Comparison of ENCODE assay signal across 15 cellular contexts in genomic region chr12:68109001-68109400, GRCh38. TPM values are rescaled to one million over a fixed set of nuclear protein-coding genes. Genes with fewer than 3 reads are reported as not detected.
A peak's percentile ranks its signal among the peaks of the same experiment; 100 is the strongest.
DNase-seq lines count a peak whose midpoint lies in the region; ATAC-seq lines count a peak whose summit lies in the region.
"Had no signal": no experiment of that assay in that cellular context is flagged by ENCODE, and none has a peak within 500 bp of the region (broad histone marks: within the 10 kb centered on the region; RNA-seq: fewer than 3 reads in every experiment).

No MANE protein-coding gene starts in this region.

- peak; percentile 53 for DNase-seq in activated CD4-positive, alpha-beta T cell treated with anti-CD3 and anti-CD28 coated beads, Interleukin-2, amount 10 ng/mL, durations not matched to agents 24 days and 14 days
- DNase-seq in activated CD4-positive, alpha-beta T cell treated with anti-CD3 and anti-CD28 coated beads, Interleukin-2, amount 10 ng/mL, durations not matched to agents 7 days and 5 days: no peak
- DNase-seq in Daoy (ENCODE audit: low read depth) (peak; percentile 9), M059J (ENCODE audit: low read depth) (peak; percentile 12)
- DNase-seq in stimulated activated effector memory CD8-positive, alpha-beta T cell treated with anti-CD3 and anti-CD28 coated beads, Interleukin-12 subunit alpha, Interleukin-12 subunit beta, amount 100 ng/mL, for 72 hours (ENCODE audit: low spot score in 2 of 2): no peak
- no peak for DNase-seq in stimulated activated CD4-positive, alpha-beta T cell treated with anti-CD3 and anti-CD28 coated beads, Interleukin-2, amount 100 ng/mL, for 48 hours
- no peak for DNase-seq in stimulated activated CD4-positive, alpha-beta T cell treated with anti-CD3 and anti-CD28 coated beads, Interleukin-15, amount 100 ng/mL, for 24 hours
- DNase-seq: Calu3; CD8-positive, alpha-beta T cell; GDM1; GM23248 had no signal

- H3K27me3 Mint-ChIP-seq in activated CD4-positive, alpha-beta T cell treated with anti-CD3 and anti-CD28 coated beads, Interleukin-2, amount 10 ng/mL, durations not matched to agents 24 days and 14 days: no peaks in the 10 kb centered on the region
- H3K27me3 Mint-ChIP-seq in activated CD4-positive, alpha-beta T cell treated with anti-CD3 and anti-CD28 coated beads, Interleukin-2, amount 10 ng/mL, durations not matched to agents 7 days and 5 days: no peaks in the 10 kb centered on the region
- H3K27me3 Mint-ChIP-seq: B cell had no signal

- H3K36me3 Mint-ChIP-seq in activated CD4-positive, alpha-beta T cell treated with anti-CD3 and anti-CD28 coated beads, Interleukin-2, amount 10 ng/mL, durations not matched to agents 24 days and 14 days (ENCODE audit: low read depth): no peaks in the 10 kb centered on the region
- no peaks in the 10 kb centered on the region for H3K36me3 Mint-ChIP-seq in activated CD4-positive, alpha-beta T cell treated with anti-CD3 and anti-CD28 coated beads, Interleukin-2, amount 10 ng/mL, durations not matched to agents 7 days and 5 days (ENCODE audit: low read depth)
- H3K36me3 Mint-ChIP-seq in stimulated activated effector memory CD8-positive, alpha-beta T cell treated with anti-CD3 and anti-CD28 coated beads, Interleukin-12 subunit alpha, Interleukin-12 subunit beta, amount 100 ng/mL, for 72 hours: no peaks in the 10 kb centered on the region
- H3K36me3 Mint-ChIP-seq: CD8-positive, alpha-beta T cell had no signal

- H3K4me1 Mint-ChIP-seq in activated CD4-positive, alpha-beta T cell treated with anti-CD3 and anti-CD28 coated beads, Interleukin-2, amount 10 ng/mL, durations not matched to agents 24 days and 14 days: peaks cover 6% of the 10 kb centered on the region
- H3K4me1 Mint-ChIP-seq in activated CD4-positive, alpha-beta T cell treated with anti-CD3 and anti-CD28 coated beads, Interleukin-2, amount 10 ng/mL, durations not matched to agents 7 days and 5 days: peaks cover 3% of the 10 kb centered on the region
- peaks cover 8% of the 10 kb centered on the region for H3K4me1 Mint-ChIP-seq in stimulated activated effector memory CD8-positive, alpha-beta T cell treated with anti-CD3 and anti-CD28 coated beads, Interleukin-12 subunit alpha, Interleukin-12 subunit beta, amount 100 ng/mL, for 72 hours
- H3K4me1 Mint-ChIP-seq: B cell had no signal

- ATAC-seq in stimulated activated effector memory CD8-positive, alpha-beta T cell treated with anti-CD3 and anti-CD28 coated beads, Interleukin-12 subunit alpha, Interleukin-12 subunit beta, amount 100 ng/mL, for 72 hours: peak; percentile 75
- ATAC-seq: CD8-positive, alpha-beta T cell had no signal

- peaks cover 4% of the 10 kb centered on the region for H3K9me3 Mint-ChIP-seq in activated CD4-positive, alpha-beta T cell treated with anti-CD3 and anti-CD28 coated beads, Interleukin-2, amount 10 ng/mL, durations not matched to agents 24 days and 14 days
- H3K9me3 Mint-ChIP-seq in activated CD4-positive, alpha-beta T cell treated with anti-CD3 and anti-CD28 coated beads, Interleukin-2, amount 10 ng/mL, durations not matched to agents 7 days and 5 days: no peaks in the 10 kb centered on the region
- no peaks in the 10 kb centered on the region for H3K9me3 Mint-ChIP-seq in stimulated activated effector memory CD8-positive, alpha-beta T cell treated with anti-CD3 and anti-CD28 coated beads, Interleukin-12 subunit alpha, Interleukin-12 subunit beta, amount 100 ng/mL, for 72 hours
- H3K9me3 Mint-ChIP-seq: CD8-positive, alpha-beta T cell had no signal

- intact Hi-C loops in activated CD4-positive, alpha-beta T cell treated with anti-CD3 and anti-CD28 coated beads, Interleukin-2, amount 10 ng/mL, durations not matched to agents 24 days and 14 days (cut with micrococcal nuclease): no loop called here

- POLR2A ChIA-PET in activated CD4-positive, alpha-beta T cell treated with anti-CD3 and anti-CD28 coated beads, Interleukin-2, amount 10 ng/mL, durations not matched to agents 7 days and 5 days (lab: Charles Lee): interaction anchor here (0.6 kb wide), 1 partner anchor 50 kb away, joined by 3 read pairs; no protein-coding TSS in a partner anchor

- CTCF ChIA-PET in activated CD4-positive, alpha-beta T cell treated with anti-CD3 and anti-CD28 coated beads, Interleukin-2, amount 10 ng/mL, durations not matched to agents 7 days and 5 days (lab: Charles Lee): interaction anchor here (0.6 to 1.6 kb wide), 5 partner anchors 35 to 1461 kb away, joined by 3 to 4 read pairs (median 3); no protein-coding TSS in a partner anchor

- H3K4me3 Mint-ChIP-seq in activated CD4-positive, alpha-beta T cell treated with anti-CD3 and anti-CD28 coated beads, Interleukin-2, amount 10 ng/mL, durations not matched to agents 24 days and 14 days: no peak overlapping the region
- no peak overlapping the region for H3K4me3 Mint-ChIP-seq in activated CD4-positive, alpha-beta T cell treated with anti-CD3 and anti-CD28 coated beads, Interleukin-2, amount 10 ng/mL, durations not matched to agents 7 days and 5 days
- no peak overlapping the region for H3K4me3 Mint-ChIP-seq in stimulated activated effector memory CD8-positive, alpha-beta T cell treated with anti-CD3 and anti-CD28 coated beads, Interleukin-12 subunit alpha, Interleukin-12 subunit beta, amount 100 ng/mL, for 72 hours
- H3K4me3 Mint-ChIP-seq: B cell; CD8-positive, alpha-beta T cell had no signal

- H3K27ac Mint-ChIP-seq in activated CD4-positive, alpha-beta T cell treated with anti-CD3 and anti-CD28 coated beads, Interleukin-2, amount 10 ng/mL, durations not matched to agents 24 days and 14 days: no peak overlapping the region
- H3K27ac Mint-ChIP-seq in activated CD4-positive, alpha-beta T cell treated with anti-CD3 and anti-CD28 coated beads, Interleukin-2, amount 10 ng/mL, durations not matched to agents 7 days and 5 days: no peak overlapping the region
- no peak overlapping the region for H3K27ac Mint-ChIP-seq in stimulated activated effector memory CD8-positive, alpha-beta T cell treated with anti-CD3 and anti-CD28 coated beads, Interleukin-12 subunit alpha, Interleukin-12 subunit beta, amount 100 ng/mL, for 72 hours
- H3K27ac Mint-ChIP-seq: B cell; CD8-positive, alpha-beta T cell had no signal

RNA-seq across cellular contexts. Expression of gene IFNG, which starts 50.5 kb away (rescaled TPM):
- 279 and 285 TPM in 2 replicates for total RNA-seq in activated CD4-positive, alpha-beta T cell treated with anti-CD3 and anti-CD28 coated beads, Interleukin-2, amount 10 ng/mL, durations not matched to agents 24 days and 14 days
- total RNA-seq in activated CD4-positive, alpha-beta T cell treated with anti-CD3 and anti-CD28 coated beads, Interleukin-2, amount 10 ng/mL, durations not matched to agents 7 days and 5 days: 1 to 10 TPM; 2.8 to 3.4 TPM
- total RNA-seq in Daoy (2014; rRNA removed; shearing (Covaris generic)): not detected in 2 replicates
- total RNA-seq in M059J (2014; rRNA removed; shearing (Covaris generic)): not detected in 2 replicates
- total RNA-seq: A172, B cell, Calu3, GM23248, H4, HT1080 had no signal

Comparison
In these comparisons a context has a peak if more than half of its experiments do, and no peak if none do; other contexts are left out.
1. DNase-seq: peak in activated CD4-positive, alpha-beta T cell treated with anti-CD3 and anti-CD28 coated beads, Interleukin-2, amount 10 ng/mL, durations not matched to agents 24 days and 14 days (single experiment), Daoy (single experiment) and M059J (single experiment); none in activated CD4-positive, alpha-beta T cell treated with anti-CD3 and anti-CD28 coated beads, Interleukin-2, amount 10 ng/mL, durations not matched to agents 7 days and 5 days (single experiment), stimulated activated effector memory CD8-positive, alpha-beta T cell treated with anti-CD3 and anti-CD28 coated beads, Interleukin-12 subunit alpha, Interleukin-12 subunit beta, amount 100 ng/mL, for 72 hours (0 of 2), stimulated activated CD4-positive, alpha-beta T cell treated with anti-CD3 and anti-CD28 coated beads, Interleukin-2, amount 100 ng/mL, for 48 hours (0 of 2) and stimulated activated CD4-positive, alpha-beta T cell treated with anti-CD3 and anti-CD28 coated beads, Interleukin-15, amount 100 ng/mL, for 24 hours (single experiment).
2. RNA of gene IFNG, which starts 50.5 kb away (total RNA-seq): 279 to 285 TPM in activated CD4-positive, alpha-beta T cell treated with anti-CD3 and anti-CD28 coated beads, Interleukin-2, amount 10 ng/mL, durations not matched to agents 24 days and 14 days; 2.8 to 3.4 TPM in activated CD4-positive, alpha-beta T cell treated with anti-CD3 and anti-CD28 coated beads, Interleukin-2, amount 10 ng/mL, durations not matched to agents 7 days and 5 days, not detected in Daoy and not detected in M059J; every median in the first group is over 10 times any median in the second.